Comparison of ENCODE assay signal across 8 cellular contexts in genomic region chr9:38026021-38026809, GRCh38. TPM values are rescaled to one million over a fixed set of nuclear protein-coding genes. Genes with fewer than 3 reads are reported as not detected.
A peak's percentile ranks its signal among the peaks of the same experiment; 100 is the strongest.
DNase-seq lines count a peak whose midpoint lies in the region; ATAC-seq and TF ChIP-seq lines count a peak whose summit lies in the region.

No MANE protein-coding gene starts in this region.

- no peaks in the 10 kb centered on the region for H4K20me1 ChIP-seq in MM.1S (ENCODE audit: insufficient read depth, low read length)

- DNase-seq in BE2C, result peak; percentile 88
- peak; percentile 51 to 63 for DNase-seq in Kasumi-1 (lab: John Stamatoyannopoulos, UW)
- DNase-seq in astrocyte of the spinal cord (ENCODE audit: low read depth, low spot score), result peak; percentile 96
- peak; percentile 74 for DNase-seq in left lobe of liver (ENCODE audit: low spot score)
- DNase-seq in upper lobe of right lung, result no peak
- no peak for DNase-seq in MM.1S
- no peak for DNase-seq in medulla oblongata (ENCODE audit: extremely low spot score)
- DNase-seq in LoVo (ENCODE audit: low spot score), result no peak

- no peak overlapping the region for H3K4me3 ChIP-seq in BE2C (ENCODE audit: low read depth, low read length)
- H3K4me3 ChIP-seq in astrocyte of the spinal cord (ENCODE audit: low read depth, low read length), result no peak overlapping the region
- no peak overlapping the region for H3K4me3 ChIP-seq in upper lobe of right lung
- no peak overlapping the region for H3K4me3 ChIP-seq in MM.1S (ENCODE audit: low read length)

- H3K4me1 ChIP-seq in BE2C (peaks cover 55% of the 10 kb centered on the region), upper lobe of right lung (peaks cover 52% of the 10 kb centered on the region), MM.1S (ENCODE audit: low read length) (no peaks in the 10 kb centered on the region)

- peak overlapping the region; percentile 74 for H3K27ac ChIP-seq in upper lobe of right lung
- H3K27ac ChIP-seq in MM.1S (ENCODE audit: low read length), result no peak overlapping the region

- H3K9me2 ChIP-seq in MM.1S (replicated peaks; ENCODE audit: insufficient read depth, low read length), result no peaks in the 10 kb centered on the region

- H3K27me3 ChIP-seq in BE2C, result no peaks in the 10 kb centered on the region
- no peaks in the 10 kb centered on the region for H3K27me3 ChIP-seq in upper lobe of right lung
- no peaks in the 10 kb centered on the region for H3K27me3 ChIP-seq in MM.1S (replicated peaks; ENCODE audit: insufficient read depth, low read length)

- in situ Hi-C loops in astrocyte of the spinal cord (cut with HindIII; ENCODE audit: low sequenced_read_pairs), result no loop called here

- H3K36me3 ChIP-seq in BE2C, result no peaks in the 10 kb centered on the region
- no peaks in the 10 kb centered on the region for H3K36me3 ChIP-seq in upper lobe of right lung
- H3K36me3 ChIP-seq in MM.1S (replicated peaks; ENCODE audit: insufficient read depth, low read length), result no peaks in the 10 kb centered on the region

- intact Hi-C loops in upper lobe of right lung (cut with DNase I), result no loop called here

- no peak overlapping the region for H3K4me2 ChIP-seq in MM.1S (ENCODE audit: low read depth, low read length)

- H2AFZ ChIP-seq in MM.1S (ENCODE audit: low read length), result no peak overlapping the region

- ATAC-seq in left lobe of liver (peak; percentile 63), upper lobe of right lung (peak; percentile 32)

- H3K9me3 ChIP-seq in BE2C (no peaks in the 10 kb centered on the region), upper lobe of right lung (no peaks in the 10 kb centered on the region), MM.1S (replicated peaks; ENCODE audit: insufficient read depth, low read length) (no peaks in the 10 kb centered on the region)

- TF ChIP-seq CTCF in BE2C (IDR thresholded peaks at IDR 0.05; ENCODE audit: low read depth, low read length) (no peak), astrocyte of the spinal cord (IDR thresholded peaks at IDR 0.05; ENCODE audit: low read depth, low read length) (no peak), upper lobe of right lung (IDR thresholded peaks at IDR 0.05) (no peak), MM.1S (IDR thresholded peaks at IDR 0.05; ENCODE audit: low read length) (no peak)

- H3K9ac ChIP-seq in MM.1S (ENCODE audit: low read length), result no peak overlapping the region

- no peaks in the 10 kb centered on the region for H3K79me2 ChIP-seq in MM.1S (ENCODE audit: low read length)

- no peaks in the 10 kb centered on the region for H3F3A ChIP-seq in MM.1S (ENCODE audit: insufficient read depth, low read length)

RNA-seq across cellular contexts. Expression of gene SHB, which starts 42.8 kb away (rescaled TPM):
- 9.1 TPM for polyA plus RNA-seq in BE2C (2012; ENCODE audit: insufficient read depth, insufficient read length, low read depth)
- 14.1 TPM for total RNA-seq in left lobe of liver
- total RNA-seq in upper lobe of right lung, result 33.4 TPM

Comparison
In these comparisons a context has a peak if more than half of its experiments do, and no peak if none do; other contexts are left out.
1. DNase-seq: peak in BE2C (single experiment), Kasumi-1 (2 of 2), astrocyte of the spinal cord (single experiment) and left lobe of liver (single experiment); none in upper lobe of right lung (single experiment), MM.1S (single experiment), medulla oblongata (single experiment) and LoVo (single experiment).